ENCODE assay signal across 8 cellular contexts in the genomic region with DNA sequence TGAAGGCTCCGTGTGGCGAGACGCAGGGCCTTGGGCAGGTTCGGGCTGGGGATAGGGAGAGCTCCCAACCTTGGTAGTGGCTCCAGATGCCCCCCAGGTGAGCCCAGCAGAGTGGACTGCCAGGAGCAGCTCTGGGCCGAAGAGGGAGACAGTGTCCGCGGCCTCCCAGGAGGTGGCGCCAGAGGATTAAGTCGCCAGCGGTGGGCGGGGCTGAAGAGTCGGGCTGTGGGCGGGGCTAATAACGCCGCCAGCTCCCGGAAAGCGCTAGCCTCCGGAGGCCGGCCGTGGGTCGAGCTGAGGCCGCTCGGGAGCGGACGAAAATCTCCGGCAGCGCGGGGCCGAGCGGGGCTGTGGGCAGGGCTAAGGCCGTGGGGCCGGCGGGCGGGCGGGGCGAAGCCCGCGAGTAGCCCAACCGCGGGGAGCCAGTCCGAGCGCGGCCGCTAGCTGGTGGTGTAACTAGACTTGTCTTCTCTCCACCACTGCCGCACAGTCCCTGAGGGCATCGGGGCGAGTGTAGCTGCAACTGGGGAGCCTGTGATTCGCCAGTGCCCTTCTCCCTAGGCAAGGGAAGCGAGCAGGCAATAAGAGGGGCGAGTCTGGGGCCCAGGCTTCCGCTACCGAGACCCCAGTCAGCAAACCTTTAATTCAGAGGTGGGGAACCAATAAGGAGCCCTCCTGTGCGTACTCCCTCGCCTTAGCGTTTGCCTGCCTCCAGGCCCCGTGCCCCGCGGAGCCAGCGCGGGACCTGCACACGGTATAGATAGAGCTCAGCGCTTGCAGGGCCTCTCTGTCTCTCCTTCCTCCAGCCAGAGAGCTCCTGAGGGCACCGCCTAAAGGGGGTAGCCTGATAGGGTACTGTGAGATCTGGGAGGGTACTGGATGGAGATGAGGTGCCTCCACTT. TPM values are rescaled to one million over a fixed set of nuclear protein-coding genes. Genes with fewer than 3 reads are reported as not detected.
A peak's percentile ranks its signal among the peaks of the same experiment; 100 is the strongest.
DNase-seq lines count a peak whose midpoint lies in the region; ATAC-seq, FAIRE-seq and TF ChIP-seq lines count a peak whose summit lies in the region.

No MANE protein-coding gene starts in this region.

- no peaks in the 10 kb centered on the region for H3K9me1 ChIP-seq in endothelial cell of umbilical vein (replicated peaks; ENCODE audit: control insufficient read depth, extremely low read depth, insufficient read depth, low read length)

- no peaks in the 10 kb centered on the region; the same call in 1 of the 2 replicates for H3K36me3 ChIP-seq in OCI-LY1 (ENCODE audit: insufficient read depth, low read length)
- H3K36me3 ChIP-seq in endothelial cell of umbilical vein (ENCODE audit: control insufficient read depth in 2 of 2, extremely low read depth in 1 of 2, insufficient read depth in 2 of 2, low read length in 2 of 2) = no peaks in the 10 kb centered on the region

- no TSS peak for BruUV-seq in endothelial cell of umbilical vein (replicated peaks; lab: Mats Ljungman, UMichigan)

- TF ChIP-seq CTCF in OCI-LY1 (IDR thresholded peaks at IDR 0.05; ENCODE audit: low read length) (peak; percentile 94), endothelial cell of umbilical vein (IDR thresholded peaks at IDR 0.05; ENCODE audit: extremely low read depth in 1 of 2, insufficient read depth in 1 of 2, low read depth in 1 of 2, low read length in 2 of 2) (peak; percentile 81 to 92)

- intact Hi-C loops in endothelial cell of umbilical vein (cut with micrococcal nuclease) = loop anchor here (1.0 kb wide), 2 partner anchors 14 to 131 kb away; partner anchors contain the start of gene BSN

- H4K20me1 ChIP-seq in OCI-LY1 (ENCODE audit: insufficient read depth, low read length) = no peaks in the 10 kb centered on the region
- H4K20me1 ChIP-seq in endothelial cell of umbilical vein (replicated peaks; ENCODE audit: control insufficient read depth, extremely low read depth, insufficient read depth, low read length) = no peaks in the 10 kb centered on the region

- CTCF ChIA-PET in endothelial cell of umbilical vein (lab: Charles Lee) = interaction anchor here (0.6 to 5.0 kb wide), 57 partner anchors 8 to 389 kb away, joined by 3 to 293 read pairs (median 4); partner anchors contain the start of genes AMIGO3, BSN, DAG1 and GMPPB

- no peaks in the 10 kb centered on the region for H3K79me2 ChIP-seq in OCI-LY1 (ENCODE audit: insufficient read depth, low read length)
- H3K79me2 ChIP-seq in endothelial cell of umbilical vein (ENCODE audit: control insufficient read depth, insufficient read depth, low read length) = no peaks in the 10 kb centered on the region

- peak; percentile 76 for DNase-seq in DMS114 treated with DMSO at 0.1 percent for 48 hours (lab: John Stamatoyannopoulos, UW; ENCODE audit: unreplicated experiment)
- DNase-seq in HuH-7.5 (ENCODE audit: low spot score) = peak; percentile 90
- peak; percentile 93 for DNase-seq in activated T-cell treated with anti-CD3 and anti-CD28 coated beads for 1 hour (ENCODE audit: low read depth)
- peak; percentile 96 for DNase-seq in endothelial cell of umbilical vein (ENCODE audit: low read depth, low spot score)
- DNase-seq in stimulated activated CD8-positive, alpha-beta memory T cell treated with anti-CD3 and anti-CD28 coated beads, Interleukin-2, amount 100 ng/mL, for 48 hours (ENCODE audit: low read depth in 2 of 2) = peak; percentile 88 to 89

- peak; percentile 93 for FAIRE-seq in endothelial cell of umbilical vein (lab: Jason Lieb, UNC)

- H3K4me1 ChIP-seq in OCI-LY1 (ENCODE audit: insufficient read depth, low read length, severe bottlenecking) = peaks cover 11% of the 10 kb centered on the region
- peaks cover 7% of the 10 kb centered on the region for H3K4me1 ChIP-seq in endothelial cell of umbilical vein (ENCODE audit: control insufficient read depth, extremely low read depth, insufficient read depth, low read length)
- peaks cover 9% of the 10 kb centered on the region for H3K4me1 ChIP-seq in mononuclear cell (ENCODE audit: insufficient read depth, low read length)

- H2AFZ ChIP-seq in OCI-LY1 (ENCODE audit: low read length) = 0 out of 2 replicates have a peak overlapping the region, but pooled peaks have one; percentile 9
- H2AFZ ChIP-seq in endothelial cell of umbilical vein (ENCODE audit: low read depth, low read length) = peak overlapping the region; percentile 78

- peak overlapping the region; percentile 61 for H3K9ac ChIP-seq in OCI-LY1 (ENCODE audit: low read length)
- H3K9ac ChIP-seq in endothelial cell of umbilical vein (replicated peaks; ENCODE audit: extremely low read depth, insufficient read depth, low read length) = peak overlapping the region; percentile 35

- H3K9me3 ChIP-seq in OCI-LY1 (ENCODE audit: low read length) (0 out of 2 replicates have a peak, but pooled peaks cover 4% of the 10 kb centered on the region), endothelial cell of umbilical vein (replicated peaks; ENCODE audit: control insufficient read depth, insufficient read depth, low read length) (no peaks in the 10 kb centered on the region), mononuclear cell (ENCODE audit: low read depth, low read length) (no peaks in the 10 kb centered on the region)

- peak; percentile 89 for ATAC-seq in GM21526 (IDR thresholded peaks at IDR 0.05; ENCODE audit: low FRiP score, unreplicated experiment)

- no peaks in the 10 kb centered on the region for H3F3A ChIP-seq in OCI-LY1 (ENCODE audit: insufficient read depth, low read length)

- dilution Hi-C loops in endothelial cell of umbilical vein (cut with MboI; ENCODE audit: extremely low pct_ligation_motif_present, low sequenced_read_pairs) = no loop called here

- H3K4me3 ChIP-seq in OCI-LY1 (ENCODE audit: low read depth, low read length, poor library complexity, severe bottlenecking) (peak overlapping the region; percentile 60), endothelial cell of umbilical vein (replicated peaks in 1 of 3; ENCODE audit: insufficient read depth in 1 of 3, low read depth in 1 of 3, low read length in 3 of 3) (peak overlapping the region; percentile 3 to 33 (median 6)), mononuclear cell (ENCODE audit: low read length) (peak overlapping the region; percentile 53)

- no peak overlapping the region for H3K27ac ChIP-seq in OCI-LY1 (ENCODE audit: low read depth, low read length, poor library complexity, severe bottlenecking)
- no peak overlapping the region for H3K27ac ChIP-seq in endothelial cell of umbilical vein (ENCODE audit: insufficient read depth, low read depth, low read length)

- peak overlapping the region; percentile 72 for H3K4me2 ChIP-seq in OCI-LY1 (ENCODE audit: low read length)
- H3K4me2 ChIP-seq in endothelial cell of umbilical vein (ENCODE audit: insufficient read depth, low read length) = peak overlapping the region; percentile 64

- TF ChIP-seq POLR2A in endothelial cell of umbilical vein (IDR thresholded peaks at IDR 0.05; ENCODE audit: low read depth, low read length) = peak; percentile 42

- no peaks in the 10 kb centered on the region for H3K9me2 ChIP-seq in OCI-LY1 (ENCODE audit: low read depth, low read length)

- POLR2A ChIA-PET in endothelial cell of umbilical vein (lab: Charles Lee) = interaction anchor here (0.6 to 1.7 kb wide), 4 partner anchors 14 to 374 kb away, joined by 3 to 9 read pairs (median 4); no protein-coding TSS in a partner anchor

- H3K27me3 ChIP-seq in OCI-LY1 (ENCODE audit: insufficient read depth, low read length) = peaks cover 12% of the 10 kb centered on the region; the same call in 1 of the 2 replicates
- peaks cover 2 to 5% of the 10 kb centered on the region in 2 experiments for H3K27me3 ChIP-seq in endothelial cell of umbilical vein (ENCODE audit: control insufficient read depth in 2 of 2, insufficient read depth in 2 of 2, low read length in 2 of 2)
- H3K27me3 ChIP-seq in mononuclear cell (ENCODE audit: insufficient read depth, low read length) = no peaks in the 10 kb centered on the region

TF ChIP-seq in endothelial cell of umbilical vein, 7 proteins besides CTCF, POLR2A, EP300 and RAD21:
- TF ChIP-seq, protein P1, sequence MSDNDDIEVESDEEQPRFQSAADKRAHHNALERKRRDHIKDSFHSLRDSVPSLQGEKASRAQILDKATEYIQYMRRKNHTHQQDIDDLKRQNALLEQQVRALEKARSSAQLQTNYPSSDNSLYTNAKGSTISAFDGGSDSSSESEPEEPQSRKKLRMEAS (IDR thresholded peaks at IDR 0.05; ENCODE audit: insufficient read depth, insufficient read length) = no peak
- TF ChIP-seq POLR2AphosphoS5 (IDR thresholded peaks at IDR 0.05; ENCODE audit: insufficient read depth, low read depth, low read length) = peak; percentile 54
- no peak for TF ChIP-seq GATA2 (IDR thresholded peaks at IDR 0.05; ENCODE audit: insufficient read depth, insufficient read length, low read depth, low read length)
- no peak for TF ChIP-seq FOS (IDR thresholded peaks at IDR 0.05; ENCODE audit: borderline replicate concordance, insufficient read depth, low read length)
- no peak for TF ChIP-seq EZH2 (IDR thresholded peaks at IDR 0.05; ENCODE audit: borderline replicate concordance, low read depth, low read length, severe bottlenecking)

RNA-seq across cellular contexts. Expression of gene BSN, which starts 14.4 kb away (rescaled TPM):
- total RNA-seq in endothelial cell of umbilical vein (0.27 and 0.28 TPM in 2 replicates), mononuclear cell (under 0.01 TPM)
- 0.03 and 0.04 TPM in 2 replicates for polyA plus RNA-seq in endothelial cell of umbilical vein
- polyA plus RNA-seq in endothelial cell of umbilical vein (2011; cell fraction: cytosol; rRNA removed) = 0.03 TPM in 2 replicates
- 0.10 and 0.17 TPM in 2 replicates for polyA plus RNA-seq in endothelial cell of umbilical vein (2011; cell fraction: nucleus; rRNA removed)
- 0.05 and 0.08 TPM in 2 replicates for polyA plus RNA-seq in endothelial cell of umbilical vein (2012)
- polyA minus RNA-seq in endothelial cell of umbilical vein = 0.11 and 0.12 TPM in 2 replicates
- 0.41 TPM for polyA minus RNA-seq in endothelial cell of umbilical vein (2011; cell fraction: cytosol; rRNA and poly(A)+ RNA removed)
- polyA minus RNA-seq in endothelial cell of umbilical vein (2011; cell fraction: nucleus; rRNA and poly(A)+ RNA removed) = 0.14 and 0.19 TPM in 2 replicates

Comparison
In these comparisons a context has a peak if more than half of its experiments do, and no peak if none do; other contexts are left out.
1. H3K4me3 ChIP-seq: peak in every context shown above with its lines; median percentile 60 in OCI-LY1; 53 in mononuclear cell; 6 in endothelial cell of umbilical vein.